In genomic region chr2:101617786-101618185, GRCh38 we compare ENCODE assay signal across 1 cellular context.
TF ChIP-seq lines count a peak whose summit lies in the region.

No MANE protein-coding gene starts in this region.

TF ChIP-seq in GM23338, 12 proteins besides CTCF, POLR2A, EP300 and RAD21 (continued from another document):
- TF ChIP-seq ZNF462 (CRISPR knock-in tag; IDR thresholded peaks at IDR 0.05) (no peak), EZH2 (IDR thresholded peaks at IDR 0.05; ENCODE audit: low read depth, unreplicated experiment) (no peak), EZH2phosphoT487 (IDR thresholded peaks at IDR 0.05; ENCODE audit: unreplicated experiment) (no peak), JUNB (IDR thresholded peaks at IDR 0.05; ENCODE audit: unreplicated experiment) (no peak), ZNF114 (CRISPR knock-in tag; IDR thresholded peaks at IDR 0.05) (no peak), STAT1 (IDR thresholded peaks at IDR 0.05; ENCODE audit: unreplicated experiment) (no peak), ZNF331 (CRISPR knock-in tag; IDR thresholded peaks at IDR 0.05; ENCODE audit: low read depth) (no peak)
- TF ChIP-seq, protein P1, sequence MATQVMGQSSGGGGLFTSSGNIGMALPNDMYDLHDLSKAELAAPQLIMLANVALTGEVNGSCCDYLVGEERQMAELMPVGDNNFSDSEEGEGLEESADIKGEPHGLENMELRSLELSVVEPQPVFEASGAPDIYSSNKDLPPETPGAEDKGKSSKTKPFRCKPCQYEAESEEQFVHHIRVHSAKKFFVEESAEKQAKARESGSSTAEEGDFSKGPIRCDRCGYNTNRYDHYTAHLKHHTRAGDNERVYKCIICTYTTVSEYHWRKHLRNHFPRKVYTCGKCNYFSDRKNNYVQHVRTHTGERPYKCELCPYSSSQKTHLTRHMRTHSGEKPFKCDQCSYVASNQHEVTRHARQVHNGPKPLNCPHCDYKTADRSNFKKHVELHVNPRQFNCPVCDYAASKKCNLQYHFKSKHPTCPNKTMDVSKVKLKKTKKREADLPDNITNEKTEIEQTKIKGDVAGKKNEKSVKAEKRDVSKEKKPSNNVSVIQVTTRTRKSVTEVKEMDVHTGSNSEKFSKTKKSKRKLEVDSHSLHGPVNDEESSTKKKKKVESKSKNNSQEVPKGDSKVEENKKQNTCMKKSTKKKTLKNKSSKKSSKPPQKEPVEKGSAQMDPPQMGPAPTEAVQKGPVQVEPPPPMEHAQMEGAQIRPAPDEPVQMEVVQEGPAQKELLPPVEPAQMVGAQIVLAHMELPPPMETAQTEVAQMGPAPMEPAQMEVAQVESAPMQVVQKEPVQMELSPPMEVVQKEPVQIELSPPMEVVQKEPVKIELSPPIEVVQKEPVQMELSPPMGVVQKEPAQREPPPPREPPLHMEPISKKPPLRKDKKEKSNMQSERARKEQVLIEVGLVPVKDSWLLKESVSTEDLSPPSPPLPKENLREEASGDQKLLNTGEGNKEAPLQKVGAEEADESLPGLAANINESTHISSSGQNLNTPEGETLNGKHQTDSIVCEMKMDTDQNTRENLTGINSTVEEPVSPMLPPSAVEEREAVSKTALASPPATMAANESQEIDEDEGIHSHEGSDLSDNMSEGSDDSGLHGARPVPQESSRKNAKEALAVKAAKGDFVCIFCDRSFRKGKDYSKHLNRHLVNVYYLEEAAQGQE (IDR thresholded peaks at IDR 0.05; ENCODE audit: unreplicated experiment), result no peak
- TF ChIP-seq, protein P2, sequence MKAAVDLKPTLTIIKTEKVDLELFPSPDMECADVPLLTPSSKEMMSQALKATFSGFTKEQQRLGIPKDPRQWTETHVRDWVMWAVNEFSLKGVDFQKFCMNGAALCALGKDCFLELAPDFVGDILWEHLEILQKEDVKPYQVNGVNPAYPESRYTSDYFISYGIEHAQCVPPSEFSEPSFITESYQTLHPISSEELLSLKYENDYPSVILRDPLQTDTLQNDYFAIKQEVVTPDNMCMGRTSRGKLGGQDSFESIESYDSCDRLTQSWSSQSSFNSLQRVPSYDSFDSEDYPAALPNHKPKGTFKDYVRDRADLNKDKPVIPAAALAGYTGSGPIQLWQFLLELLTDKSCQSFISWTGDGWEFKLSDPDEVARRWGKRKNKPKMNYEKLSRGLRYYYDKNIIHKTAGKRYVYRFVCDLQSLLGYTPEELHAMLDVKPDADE (IDR thresholded peaks at IDR 0.05), result no peak
